26 cellular contexts compared by ENCODE assay signal in genomic region chr2:237478969-237479368, GRCh38. TPM values are rescaled to one million over a fixed set of nuclear protein-coding genes. Genes with fewer than 3 reads are reported as not detected.
DNase-seq lines count a peak whose midpoint lies in the region; ATAC-seq, FAIRE-seq and TF ChIP-seq lines count a peak whose summit lies in the region.
"Had no signal": no experiment of that assay in that cellular context is flagged by ENCODE, and none has a peak within 500 bp of the region (broad histone marks: within the 10 kb centered on the region; RNA-seq: fewer than 3 reads in every experiment).

No MANE protein-coding gene starts in this region.

- H3K27me3 Mint-ChIP-seq in activated T-helper 17 cell treated with anti-CD3 and anti-CD28 coated beads, Interleukin-2, amount 50 U/mL, for 72 hours, result peaks cover 27% of the 10 kb centered on the region

- H3K27ac Mint-ChIP-seq in activated T-helper 17 cell treated with anti-CD3 and anti-CD28 coated beads, Interleukin-2, amount 50 U/mL, for 72 hours, result no peak overlapping the region
- H3K27ac Mint-ChIP-seq: CD4-positive, CD25-positive, alpha-beta regulatory T cell; CD8-positive, alpha-beta memory T cell; HFFc6 had no signal

- TF ChIP-seq CTCF in A549 (IDR thresholded peaks at IDR 0.05) (no peak), VCaP (conservative IDR thresholded peaks at IDR 0.05) (no peak), prostate gland (IDR thresholded peaks at IDR 0.05) (no peak), right atrium auricular region (IDR thresholded peaks at IDR 0.05) (no peak)

- H3K27ac ChIP-seq in A549 (peak overlapping the region; percentile 26 to 98; a peak in 5 of 6 replicates), VCaP (peak overlapping the region; percentile 19), prostate gland (peak overlapping the region; percentile 55 to 63), right atrium auricular region (no peak overlapping the region)

- no peak for DNase-seq in A549 (ENCODE audit: low read depth in 1 of 2, low spot score in 1 of 2)
- peak; percentile 6 for DNase-seq in middle frontal gyrus (ENCODE audit: extremely low spot score, low spot score)
- no peak for DNase-seq in prostate gland (ENCODE audit: low spot score)
- DNase-seq in right atrium auricular region (ENCODE audit: low spot score), result no peak
- DNase-seq: ACHN; BE2C; CD4-positive, CD25-positive, alpha-beta regulatory T cell; CD8-positive, alpha-beta memory T cell; COR-L47; DMS 273 treated with DMSO at 0.1 percent for 48 hours; DMS53; DND-41; EL; GOT3; H7; HFFc6; IMR-90 had no signal

- H3K36me3 ChIP-seq in prostate gland (no peaks in the 10 kb centered on the region), right atrium auricular region (no peaks in the 10 kb centered on the region)
- H3K36me3 ChIP-seq: BE2C had no signal

- H3K36me3 Mint-ChIP-seq in activated T-helper 17 cell treated with anti-CD3 and anti-CD28 coated beads, Interleukin-2, amount 50 U/mL, for 72 hours (ENCODE audit: low read depth), result no peaks in the 10 kb centered on the region
- H3K36me3 Mint-ChIP-seq: CD4-positive, CD25-positive, alpha-beta regulatory T cell; CD8-positive, alpha-beta memory T cell had no signal

- CTCF ChIA-PET in A549 (lab: Yijun Ruan, JAX), result interaction anchor here (1.1 to 6.4 kb wide), 2 partner anchors 16 to 33 kb away, joined by 4 to 41 read pairs; no protein-coding TSS in a partner anchor

- intact Hi-C loops in prostate gland (cut with DNase I), result loop anchor here (5.0 kb wide), 1 partner anchor 387 kb away; no protein-coding TSS in a partner anchor

- H3K9me3 Mint-ChIP-seq in activated T-helper 17 cell treated with anti-CD3 and anti-CD28 coated beads, Interleukin-2, amount 50 U/mL, for 72 hours, result no peaks in the 10 kb centered on the region
- H3K9me3 Mint-ChIP-seq: CD4-positive, CD25-positive, alpha-beta regulatory T cell; CD8-positive, alpha-beta memory T cell; HFFc6 had no signal

- peaks cover 5% of the 10 kb centered on the region for H3K4me1 Mint-ChIP-seq in activated T-helper 17 cell treated with anti-CD3 and anti-CD28 coated beads, Interleukin-2, amount 50 U/mL, for 72 hours

- no peak for TF ChIP-seq POLR2A in A549 (IDR thresholded peaks at IDR 0.05; ENCODE audit: low read length)
- no peak for TF ChIP-seq POLR2A in prostate gland (IDR thresholded peaks at IDR 0.05)

- no peak for ATAC-seq in A549
- no peak for ATAC-seq in GM21825 (IDR thresholded peaks at IDR 0.05; ENCODE audit: unreplicated experiment)
- no peak for ATAC-seq in GM21423 (IDR thresholded peaks at IDR 0.05; ENCODE audit: unreplicated experiment)
- no peak for ATAC-seq in activated T-helper 17 cell treated with anti-CD3 and anti-CD28 coated beads, Interleukin-2, amount 50 U/mL, for 72 hours (replicated peaks)
- ATAC-seq: HCT116 had no signal

- POLR2A ChIA-PET in A549 (lab: Yijun Ruan, JAX), result no interaction called here

- H3K4me2 ChIP-seq in A549, result no peak overlapping the region

- no peak for TF ChIP-seq EP300 in A549 (IDR thresholded peaks at IDR 0.05)

- H3K4me3 ChIP-seq in A549 (no peak overlapping the region), prostate gland (no peak overlapping the region), right atrium auricular region (no peak overlapping the region)

- TF ChIP-seq RAD21 in A549 (conservative IDR thresholded peaks at IDR 0.05 in 1 of 2, IDR thresholded peaks at IDR 0.05 in 1 of 2), result no peak

- H3K4me1 ChIP-seq in A549 (peaks cover 43% of the 10 kb centered on the region), prostate gland (replicated peaks) (peaks cover 10% of the 10 kb centered on the region), right atrium auricular region (peaks cover 3 to 47% of the 10 kb centered on the region in 2 donors)

- H3K4me3 Mint-ChIP-seq in activated T-helper 17 cell treated with anti-CD3 and anti-CD28 coated beads, Interleukin-2, amount 50 U/mL, for 72 hours, result no peak overlapping the region
- H3K4me3 Mint-ChIP-seq: CD8-positive, alpha-beta memory T cell; HFFc6 had no signal

- WGBS in A549 (ENCODE audit: missing lambda C conversion rate), result 90% methylated on average over 3 of the region's 3 CpGs
- WGBS in prostate gland, result 46% methylated on average over 3 of the region's 3 CpGs

- H3K9me3 ChIP-seq in A549, result no peaks in the 10 kb centered on the region
- no peaks in the 10 kb centered on the region for H3K9me3 ChIP-seq in prostate gland
- no peaks in the 10 kb centered on the region for H3K9me3 ChIP-seq in right atrium auricular region
- H3K9me3 ChIP-seq: BE2C had no signal

- no peak for FAIRE-seq in A549 (lab: Jason Lieb, UNC)
- FAIRE-seq: G401.6, GM12891, GM19239, HTR-8/SVneo had no signal

- H3K27me3 ChIP-seq in prostate gland (replicated peaks; ENCODE audit: insufficient read depth), result no peaks in the 10 kb centered on the region
- no peaks in the 10 kb centered on the region for H3K27me3 ChIP-seq in right atrium auricular region

TF ChIP-seq in A549, 52 proteins besides CTCF, POLR2A, EP300 and RAD21:
- no peak for TF ChIP-seq TP53 (CRISPR knock-in tag; IDR thresholded peaks at IDR 0.05)
- TF ChIP-seq SREBF2 (IDR thresholded peaks at IDR 0.05), result no peak
- TF ChIP-seq HDAC2 (IDR thresholded peaks at IDR 0.05), result no peak
- no peak for TF ChIP-seq HES2 (IDR thresholded peaks at IDR 0.05)
- no peak for TF ChIP-seq KDM1A (IDR thresholded peaks at IDR 0.05; ENCODE audit: low read depth)
- no peak for TF ChIP-seq RFX5 (IDR thresholded peaks at IDR 0.05)
- TF ChIP-seq ZC3H11A (IDR thresholded peaks at IDR 0.05), result no peak
- TF ChIP-seq EHMT2 (IDR thresholded peaks at IDR 0.05; ENCODE audit: low read depth), result no peak
- TF ChIP-seq, protein P1, sequence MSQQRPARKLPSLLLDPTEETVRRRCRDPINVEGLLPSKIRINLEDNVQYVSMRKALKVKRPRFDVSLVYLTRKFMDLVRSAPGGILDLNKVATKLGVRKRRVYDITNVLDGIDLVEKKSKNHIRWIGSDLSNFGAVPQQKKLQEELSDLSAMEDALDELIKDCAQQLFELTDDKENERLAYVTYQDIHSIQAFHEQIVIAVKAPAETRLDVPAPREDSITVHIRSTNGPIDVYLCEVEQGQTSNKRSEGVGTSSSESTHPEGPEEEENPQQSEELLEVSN (IDR thresholded peaks at IDR 0.05; ENCODE audit: borderline replicate concordance, low read depth), result no peak
- TF ChIP-seq CHD4 (IDR thresholded peaks at IDR 0.05; ENCODE audit: borderline replicate concordance), result no peak
- no peak for TF ChIP-seq SMC3 (IDR thresholded peaks at IDR 0.05)
- TF ChIP-seq, protein P2, sequence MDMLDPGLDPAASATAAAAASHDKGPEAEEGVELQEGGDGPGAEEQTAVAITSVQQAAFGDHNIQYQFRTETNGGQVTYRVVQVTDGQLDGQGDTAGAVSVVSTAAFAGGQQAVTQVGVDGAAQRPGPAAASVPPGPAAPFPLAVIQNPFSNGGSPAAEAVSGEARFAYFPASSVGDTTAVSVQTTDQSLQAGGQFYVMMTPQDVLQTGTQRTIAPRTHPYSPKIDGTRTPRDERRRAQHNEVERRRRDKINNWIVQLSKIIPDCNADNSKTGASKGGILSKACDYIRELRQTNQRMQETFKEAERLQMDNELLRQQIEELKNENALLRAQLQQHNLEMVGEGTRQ (IDR thresholded peaks at IDR 0.05), result no peak
- TF ChIP-seq GATA3 (IDR thresholded peaks at IDR 0.05; ENCODE audit: borderline replicate concordance), result no peak
- no peak for TF ChIP-seq FOXS1 (CRISPR knock-in tag; IDR thresholded peaks at IDR 0.05)
TF ChIP-seq in A549: peak in this region for 0.

RNA-seq across cellular contexts. Expression of gene MLPH, which starts 8.1 kb away (rescaled TPM):
- polyA plus RNA-seq in A549 (2011; rRNA removed), result 350 and 419 TPM in 2 replicates
- polyA plus RNA-seq in A549 (2012; cell fraction: cytosol; rRNA removed), result 231 and 238 TPM in 2 replicates
- 1,019 and 1,045 TPM in 2 replicates for polyA plus RNA-seq in A549 (2012; cell fraction: nucleus; rRNA removed)
- polyA plus RNA-seq in A549 (2017; fragmentation: RNase III; extraction: RNeasy Plus Mini Kit Qiagen cat#74134 plus additional on column Dnase treatment), result 184 to 219 TPM (median 218 TPM) in 3 replicates
- polyA minus RNA-seq in A549 (2011; rRNA and poly(A)+ RNA removed), result 288 and 355 TPM in 2 replicates
- 100 to 1,000 TPM; 371 to 393 TPM for total RNA-seq in prostate gland
- total RNA-seq in right atrium auricular region, result 100 to 1,000 TPM in 1 of 2 donors, 10 to 100 TPM in 1; 27.1 to 108 TPM
- total RNA-seq in activated T-helper 17 cell treated with anti-CD3 and anti-CD28 coated beads, Interleukin-2, amount 50 U/mL, for 72 hours, result not detected
- total RNA-seq: CD8-positive, alpha-beta memory T cell had no signal
- polyA plus RNA-seq: CD4-positive, CD25-positive, alpha-beta regulatory T cell; CD8-positive, alpha-beta memory T cell had no signal

Comparison
In these comparisons a context has a peak if more than half of its experiments do, and no peak if none do; other contexts are left out.
1. H3K27ac ChIP-seq: peak in A549 (2 of 2), VCaP (single experiment) and prostate gland (2 of 2); none in right atrium auricular region (0 of 2).
2. RNA of gene MLPH, which starts 8.1 kb away (total RNA-seq): 371 to 393 TPM in prostate gland and 27.1 to 108 TPM in right atrium auricular region; not detected in activated T-helper 17 cell treated with anti-CD3 and anti-CD28 coated beads, Interleukin-2, amount 50 U/mL, for 72 hours; every median in the first group is over 10 times any median in the second.